In the genomic region with DNA sequence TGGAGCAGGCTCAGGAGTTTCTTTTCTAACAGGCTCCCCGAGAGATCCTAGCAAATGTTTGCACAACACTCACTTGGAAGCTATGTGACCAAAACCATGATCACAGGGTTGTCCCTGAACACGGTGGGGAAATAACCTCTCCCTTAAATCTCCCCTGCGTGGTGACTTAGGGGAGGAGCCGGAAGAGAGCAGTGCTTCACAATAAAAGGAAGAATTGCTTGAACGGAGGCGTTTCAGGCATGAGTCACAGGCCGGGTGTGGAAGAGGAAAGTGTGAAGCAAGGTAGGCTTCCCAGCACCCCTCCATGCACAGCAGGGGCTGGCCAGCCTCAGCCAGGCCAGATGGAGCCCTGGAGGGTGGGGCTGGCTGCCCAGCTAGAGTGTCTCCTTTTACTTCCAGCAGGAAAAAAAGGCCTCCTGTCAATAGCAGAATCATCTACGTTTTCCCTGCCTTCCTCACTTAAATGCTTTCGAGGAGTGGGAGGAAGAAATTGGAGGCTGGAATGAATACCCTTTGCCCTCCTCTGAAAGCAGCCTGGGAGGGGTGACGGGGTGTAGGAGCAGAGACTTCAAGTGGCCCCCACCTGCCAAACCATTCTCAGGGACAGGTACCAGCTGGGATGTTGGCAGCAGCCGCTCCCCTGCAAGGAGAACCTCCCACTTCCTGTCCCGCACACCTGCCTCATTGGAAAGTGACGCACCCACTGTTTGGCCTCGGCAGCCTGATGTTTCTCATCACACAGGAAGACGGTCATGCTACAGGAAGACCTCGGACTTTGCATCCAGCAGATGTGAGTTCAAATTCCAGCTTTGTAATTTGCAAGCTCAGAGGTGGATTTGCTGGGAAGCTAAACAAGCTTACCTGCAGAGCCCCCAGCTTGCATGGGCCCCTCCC, we compare ENCODE assay signal across 1 cellular context.
TF ChIP-seq lines count a peak whose summit lies in the region.

No MANE protein-coding gene starts in this region.

TF ChIP-seq in GM12878, 131 proteins besides CTCF, POLR2A, EP300 and RAD21 (continued from another document and continues in another):
- TF ChIP-seq, protein P1, sequence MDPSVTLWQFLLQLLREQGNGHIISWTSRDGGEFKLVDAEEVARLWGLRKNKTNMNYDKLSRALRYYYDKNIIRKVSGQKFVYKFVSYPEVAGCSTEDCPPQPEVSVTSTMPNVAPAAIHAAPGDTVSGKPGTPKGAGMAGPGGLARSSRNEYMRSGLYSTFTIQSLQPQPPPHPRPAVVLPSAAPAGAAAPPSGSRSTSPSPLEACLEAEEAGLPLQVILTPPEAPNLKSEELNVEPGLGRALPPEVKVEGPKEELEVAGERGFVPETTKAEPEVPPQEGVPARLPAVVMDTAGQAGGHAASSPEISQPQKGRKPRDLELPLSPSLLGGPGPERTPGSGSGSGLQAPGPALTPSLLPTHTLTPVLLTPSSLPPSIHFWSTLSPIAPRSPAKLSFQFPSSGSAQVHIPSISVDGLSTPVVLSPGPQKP (IDR thresholded peaks at IDR 0.05; ENCODE audit: low read depth, low read length), result no peak
- no peak for TF ChIP-seq POLR2AphosphoS2 (IDR thresholded peaks at IDR 0.05; ENCODE audit: low read depth, low read length)
- TF ChIP-seq STAT3 (IDR thresholded peaks at IDR 0.05; ENCODE audit: low read depth, low read length), result no peak
- no peak for TF ChIP-seq SRF (IDR thresholded peaks at IDR 0.05; ENCODE audit: low read depth in 2 of 2, low read length in 2 of 2)
- TF ChIP-seq NFIC (IDR thresholded peaks at IDR 0.05; ENCODE audit: low read depth, low read length), result no peak
- no peak for TF ChIP-seq NFYA (IDR thresholded peaks at IDR 0.05; ENCODE audit: borderline replicate concordance, low read depth, low read length)
- TF ChIP-seq, protein P2, sequence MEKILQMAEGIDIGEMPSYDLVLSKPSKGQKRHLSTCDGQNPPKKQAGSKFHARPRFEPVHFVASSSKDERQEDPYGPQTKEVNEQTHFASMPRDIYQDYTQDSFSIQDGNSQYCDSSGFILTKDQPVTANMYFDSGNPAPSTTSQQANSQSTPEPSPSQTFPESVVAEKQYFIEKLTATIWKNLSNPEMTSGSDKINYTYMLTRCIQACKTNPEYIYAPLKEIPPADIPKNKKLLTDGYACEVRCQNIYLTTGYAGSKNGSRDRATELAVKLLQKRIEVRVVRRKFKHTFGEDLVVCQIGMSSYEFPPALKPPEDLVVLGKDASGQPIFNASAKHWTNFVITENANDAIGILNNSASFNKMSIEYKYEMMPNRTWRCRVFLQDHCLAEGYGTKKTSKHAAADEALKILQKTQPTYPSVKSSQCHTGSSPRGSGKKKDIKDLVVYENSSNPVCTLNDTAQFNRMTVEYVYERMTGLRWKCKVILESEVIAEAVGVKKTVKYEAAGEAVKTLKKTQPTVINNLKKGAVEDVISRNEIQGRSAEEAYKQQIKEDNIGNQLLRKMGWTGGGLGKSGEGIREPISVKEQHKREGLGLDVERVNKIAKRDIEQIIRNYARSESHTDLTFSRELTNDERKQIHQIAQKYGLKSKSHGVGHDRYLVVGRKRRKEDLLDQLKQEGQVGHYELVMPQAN (conservative IDR thresholded peaks at IDR 0.05), result 0 out of 2 replicates have a peak, but pooled peaks have one; percentile 21
- TF ChIP-seq, protein P3, sequence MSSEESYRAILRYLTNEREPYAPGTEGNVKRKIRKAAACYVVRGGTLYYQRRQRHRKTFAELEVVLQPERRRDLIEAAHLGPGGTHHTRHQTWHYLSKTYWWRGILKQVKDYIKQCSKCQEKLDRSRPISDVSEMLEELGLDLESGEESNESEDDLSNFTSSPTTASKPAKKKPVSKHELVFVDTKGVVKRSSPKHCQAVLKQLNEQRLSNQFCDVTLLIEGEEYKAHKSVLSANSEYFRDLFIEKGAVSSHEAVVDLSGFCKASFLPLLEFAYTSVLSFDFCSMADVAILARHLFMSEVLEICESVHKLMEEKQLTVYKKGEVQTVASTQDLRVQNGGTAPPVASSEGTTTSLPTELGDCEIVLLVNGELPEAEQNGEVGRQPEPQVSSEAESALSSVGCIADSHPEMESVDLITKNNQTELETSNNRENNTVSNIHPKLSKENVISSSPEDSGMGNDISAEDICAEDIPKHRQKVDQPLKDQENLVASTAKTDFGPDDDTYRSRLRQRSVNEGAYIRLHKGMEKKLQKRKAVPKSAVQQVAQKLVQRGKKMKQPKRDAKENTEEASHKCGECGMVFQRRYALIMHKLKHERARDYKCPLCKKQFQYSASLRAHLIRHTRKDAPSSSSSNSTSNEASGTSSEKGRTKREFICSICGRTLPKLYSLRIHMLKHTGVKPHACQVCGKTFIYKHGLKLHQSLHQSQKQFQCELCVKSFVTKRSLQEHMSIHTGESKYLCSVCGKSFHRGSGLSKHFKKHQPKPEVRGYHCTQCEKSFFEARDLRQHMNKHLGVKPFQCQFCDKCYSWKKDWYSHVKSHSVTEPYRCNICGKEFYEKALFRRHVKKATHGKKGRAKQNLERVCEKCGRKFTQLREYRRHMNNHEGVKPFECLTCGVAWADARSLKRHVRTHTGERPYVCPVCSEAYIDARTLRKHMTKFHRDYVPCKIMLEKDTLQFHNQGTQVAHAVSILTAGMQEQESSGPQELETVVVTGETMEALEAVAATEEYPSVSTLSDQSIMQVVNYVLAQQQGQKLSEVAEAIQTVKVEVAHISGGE (CRISPR knock-in tag; IDR thresholded peaks at IDR 0.05), result no peak
- no peak for TF ChIP-seq RAD51 (IDR thresholded peaks at IDR 0.05)
- no peak for TF ChIP-seq HDGF (IDR thresholded peaks at IDR 0.05)
- TF ChIP-seq, protein P4, sequence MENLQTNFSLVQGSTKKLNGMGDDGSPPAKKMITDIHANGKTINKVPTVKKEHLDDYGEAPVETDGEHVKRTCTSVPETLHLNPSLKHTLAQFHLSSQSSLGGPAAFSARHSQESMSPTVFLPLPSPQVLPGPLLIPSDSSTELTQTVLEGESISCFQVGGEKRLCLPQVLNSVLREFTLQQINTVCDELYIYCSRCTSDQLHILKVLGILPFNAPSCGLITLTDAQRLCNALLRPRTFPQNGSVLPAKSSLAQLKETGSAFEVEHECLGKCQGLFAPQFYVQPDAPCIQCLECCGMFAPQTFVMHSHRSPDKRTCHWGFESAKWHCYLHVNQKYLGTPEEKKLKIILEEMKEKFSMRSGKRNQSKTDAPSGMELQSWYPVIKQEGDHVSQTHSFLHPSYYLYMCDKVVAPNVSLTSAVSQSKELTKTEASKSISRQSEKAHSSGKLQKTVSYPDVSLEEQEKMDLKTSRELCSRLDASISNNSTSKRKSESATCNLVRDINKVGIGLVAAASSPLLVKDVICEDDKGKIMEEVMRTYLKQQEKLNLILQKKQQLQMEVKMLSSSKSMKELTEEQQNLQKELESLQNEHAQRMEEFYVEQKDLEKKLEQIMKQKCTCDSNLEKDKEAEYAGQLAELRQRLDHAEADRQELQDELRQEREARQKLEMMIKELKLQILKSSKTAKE (IDR thresholded peaks at IDR 0.05; ENCODE audit: low read depth, poor library complexity, severe bottlenecking), result no peak
- TF ChIP-seq CREB1 (IDR thresholded peaks at IDR 0.05; ENCODE audit: low read depth), result no peak
- TF ChIP-seq KAT2A (conservative IDR thresholded peaks at IDR 0.05; ENCODE audit: control insufficient read depth, low read depth, low read length), result no peak
- TF ChIP-seq IRF4 (IDR thresholded peaks at IDR 0.05; ENCODE audit: low read depth, low read length), result no peak
- TF ChIP-seq, protein P5, sequence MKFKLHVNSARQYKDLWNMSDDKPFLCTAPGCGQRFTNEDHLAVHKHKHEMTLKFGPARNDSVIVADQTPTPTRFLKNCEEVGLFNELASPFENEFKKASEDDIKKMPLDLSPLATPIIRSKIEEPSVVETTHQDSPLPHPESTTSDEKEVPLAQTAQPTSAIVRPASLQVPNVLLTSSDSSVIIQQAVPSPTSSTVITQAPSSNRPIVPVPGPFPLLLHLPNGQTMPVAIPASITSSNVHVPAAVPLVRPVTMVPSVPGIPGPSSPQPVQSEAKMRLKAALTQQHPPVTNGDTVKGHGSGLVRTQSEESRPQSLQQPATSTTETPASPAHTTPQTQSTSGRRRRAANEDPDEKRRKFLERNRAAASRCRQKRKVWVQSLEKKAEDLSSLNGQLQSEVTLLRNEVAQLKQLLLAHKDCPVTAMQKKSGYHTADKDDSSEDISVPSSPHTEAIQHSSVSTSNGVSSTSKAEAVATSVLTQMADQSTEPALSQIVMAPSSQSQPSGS (IDR thresholded peaks at IDR 0.05; ENCODE audit: low read length), result no peak
- no peak; the same call in 1 of the 2 replicates for TF ChIP-seq BACH1 (IDR thresholded peaks at IDR 0.05; ENCODE audit: borderline replicate concordance)
- TF ChIP-seq, protein P6, sequence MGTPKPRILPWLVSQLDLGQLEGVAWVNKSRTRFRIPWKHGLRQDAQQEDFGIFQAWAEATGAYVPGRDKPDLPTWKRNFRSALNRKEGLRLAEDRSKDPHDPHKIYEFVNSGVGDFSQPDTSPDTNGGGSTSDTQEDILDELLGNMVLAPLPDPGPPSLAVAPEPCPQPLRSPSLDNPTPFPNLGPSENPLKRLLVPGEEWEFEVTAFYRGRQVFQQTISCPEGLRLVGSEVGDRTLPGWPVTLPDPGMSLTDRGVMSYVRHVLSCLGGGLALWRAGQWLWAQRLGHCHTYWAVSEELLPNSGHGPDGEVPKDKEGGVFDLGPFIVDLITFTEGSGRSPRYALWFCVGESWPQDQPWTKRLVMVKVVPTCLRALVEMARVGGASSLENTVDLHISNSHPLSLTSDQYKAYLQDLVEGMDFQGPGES (IDR thresholded peaks at IDR 0.05), result no peak; the same call in 1 of the 2 replicates
- no peak for TF ChIP-seq MXI1 (IDR thresholded peaks at IDR 0.05; ENCODE audit: low read depth, low read length)
- TF ChIP-seq, protein P7, sequence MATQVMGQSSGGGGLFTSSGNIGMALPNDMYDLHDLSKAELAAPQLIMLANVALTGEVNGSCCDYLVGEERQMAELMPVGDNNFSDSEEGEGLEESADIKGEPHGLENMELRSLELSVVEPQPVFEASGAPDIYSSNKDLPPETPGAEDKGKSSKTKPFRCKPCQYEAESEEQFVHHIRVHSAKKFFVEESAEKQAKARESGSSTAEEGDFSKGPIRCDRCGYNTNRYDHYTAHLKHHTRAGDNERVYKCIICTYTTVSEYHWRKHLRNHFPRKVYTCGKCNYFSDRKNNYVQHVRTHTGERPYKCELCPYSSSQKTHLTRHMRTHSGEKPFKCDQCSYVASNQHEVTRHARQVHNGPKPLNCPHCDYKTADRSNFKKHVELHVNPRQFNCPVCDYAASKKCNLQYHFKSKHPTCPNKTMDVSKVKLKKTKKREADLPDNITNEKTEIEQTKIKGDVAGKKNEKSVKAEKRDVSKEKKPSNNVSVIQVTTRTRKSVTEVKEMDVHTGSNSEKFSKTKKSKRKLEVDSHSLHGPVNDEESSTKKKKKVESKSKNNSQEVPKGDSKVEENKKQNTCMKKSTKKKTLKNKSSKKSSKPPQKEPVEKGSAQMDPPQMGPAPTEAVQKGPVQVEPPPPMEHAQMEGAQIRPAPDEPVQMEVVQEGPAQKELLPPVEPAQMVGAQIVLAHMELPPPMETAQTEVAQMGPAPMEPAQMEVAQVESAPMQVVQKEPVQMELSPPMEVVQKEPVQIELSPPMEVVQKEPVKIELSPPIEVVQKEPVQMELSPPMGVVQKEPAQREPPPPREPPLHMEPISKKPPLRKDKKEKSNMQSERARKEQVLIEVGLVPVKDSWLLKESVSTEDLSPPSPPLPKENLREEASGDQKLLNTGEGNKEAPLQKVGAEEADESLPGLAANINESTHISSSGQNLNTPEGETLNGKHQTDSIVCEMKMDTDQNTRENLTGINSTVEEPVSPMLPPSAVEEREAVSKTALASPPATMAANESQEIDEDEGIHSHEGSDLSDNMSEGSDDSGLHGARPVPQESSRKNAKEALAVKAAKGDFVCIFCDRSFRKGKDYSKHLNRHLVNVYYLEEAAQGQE (IDR thresholded peaks at IDR 0.05; ENCODE audit: low read depth, low read length), result no peak
- TF ChIP-seq ZSCAN29 (IDR thresholded peaks at IDR 0.05), result no peak
- TF ChIP-seq DPF2 (IDR thresholded peaks at IDR 0.05), result peak; percentile 59; the same call in 1 of the 2 replicates
- no peak for TF ChIP-seq MYB (IDR thresholded peaks at IDR 0.05; ENCODE audit: borderline replicate concordance, low read depth, low read length)
- TF ChIP-seq, protein P8, sequence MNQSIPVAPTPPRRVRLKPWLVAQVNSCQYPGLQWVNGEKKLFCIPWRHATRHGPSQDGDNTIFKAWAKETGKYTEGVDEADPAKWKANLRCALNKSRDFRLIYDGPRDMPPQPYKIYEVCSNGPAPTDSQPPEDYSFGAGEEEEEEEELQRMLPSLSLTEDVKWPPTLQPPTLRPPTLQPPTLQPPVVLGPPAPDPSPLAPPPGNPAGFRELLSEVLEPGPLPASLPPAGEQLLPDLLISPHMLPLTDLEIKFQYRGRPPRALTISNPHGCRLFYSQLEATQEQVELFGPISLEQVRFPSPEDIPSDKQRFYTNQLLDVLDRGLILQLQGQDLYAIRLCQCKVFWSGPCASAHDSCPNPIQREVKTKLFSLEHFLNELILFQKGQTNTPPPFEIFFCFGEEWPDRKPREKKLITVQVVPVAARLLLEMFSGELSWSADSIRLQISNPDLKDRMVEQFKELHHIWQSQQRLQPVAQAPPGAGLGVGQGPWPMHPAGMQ (IDR thresholded peaks at IDR 0.05; ENCODE audit: borderline replicate concordance), result no peak
- TF ChIP-seq, protein P9, sequence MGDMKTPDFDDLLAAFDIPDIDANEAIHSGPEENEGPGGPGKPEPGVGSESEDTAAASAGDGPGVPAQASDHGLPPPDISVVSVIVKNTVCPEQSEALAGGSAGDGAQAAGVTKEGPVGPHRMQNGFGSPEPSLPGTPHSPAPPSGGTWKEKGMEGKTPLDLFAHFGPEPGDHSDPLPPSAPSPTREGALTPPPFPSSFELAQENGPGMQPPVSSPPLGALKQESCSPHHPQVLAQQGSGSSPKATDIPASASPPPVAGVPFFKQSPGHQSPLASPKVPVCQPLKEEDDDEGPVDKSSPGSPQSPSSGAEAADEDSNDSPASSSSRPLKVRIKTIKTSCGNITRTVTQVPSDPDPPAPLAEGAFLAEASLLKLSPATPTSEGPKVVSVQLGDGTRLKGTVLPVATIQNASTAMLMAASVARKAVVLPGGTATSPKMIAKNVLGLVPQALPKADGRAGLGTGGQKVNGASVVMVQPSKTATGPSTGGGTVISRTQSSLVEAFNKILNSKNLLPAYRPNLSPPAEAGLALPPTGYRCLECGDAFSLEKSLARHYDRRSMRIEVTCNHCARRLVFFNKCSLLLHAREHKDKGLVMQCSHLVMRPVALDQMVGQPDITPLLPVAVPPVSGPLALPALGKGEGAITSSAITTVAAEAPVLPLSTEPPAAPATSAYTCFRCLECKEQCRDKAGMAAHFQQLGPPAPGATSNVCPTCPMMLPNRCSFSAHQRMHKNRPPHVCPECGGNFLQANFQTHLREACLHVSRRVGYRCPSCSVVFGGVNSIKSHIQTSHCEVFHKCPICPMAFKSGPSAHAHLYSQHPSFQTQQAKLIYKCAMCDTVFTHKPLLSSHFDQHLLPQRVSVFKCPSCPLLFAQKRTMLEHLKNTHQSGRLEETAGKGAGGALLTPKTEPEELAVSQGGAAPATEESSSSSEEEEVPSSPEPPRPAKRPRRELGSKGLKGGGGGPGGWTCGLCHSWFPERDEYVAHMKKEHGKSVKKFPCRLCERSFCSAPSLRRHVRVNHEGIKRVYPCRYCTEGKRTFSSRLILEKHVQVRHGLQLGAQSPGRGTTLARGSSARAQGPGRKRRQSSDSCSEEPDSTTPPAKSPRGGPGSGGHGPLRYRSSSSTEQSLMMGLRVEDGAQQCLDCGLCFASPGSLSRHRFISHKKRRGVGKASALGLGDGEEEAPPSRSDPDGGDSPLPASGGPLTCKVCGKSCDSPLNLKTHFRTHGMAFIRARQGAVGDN (IDR thresholded peaks at IDR 0.05), result peak; percentile 67
- peak in 1 of 2 experiments; percentile 32; a peak in 1 of 4 replicates for TF ChIP-seq ETV6 (conservative IDR thresholded peaks at IDR 0.05 in 1 of 2, IDR thresholded peaks at IDR 0.05 in 1 of 2; ENCODE audit: borderline replicate concordance in 1 of 2, low read depth in 1 of 2)
- TF ChIP-seq IKZF2 (IDR thresholded peaks at IDR 0.05), result peak; percentile 55 to 68
- TF ChIP-seq MEF2A (IDR thresholded peaks at IDR 0.05; ENCODE audit: insufficient read depth, low read depth, low read length), result no peak
- peak; percentile 66 for TF ChIP-seq IKZF1 (conservative IDR thresholded peaks at IDR 0.05)
- TF ChIP-seq TARDBP (IDR thresholded peaks at IDR 0.05; ENCODE audit: borderline replicate concordance), result no peak
- no peak for TF ChIP-seq SMC3 (IDR thresholded peaks at IDR 0.05; ENCODE audit: borderline replicate concordance, low read length)
- no peak for TF ChIP-seq SIN3A (IDR thresholded peaks at IDR 0.05; ENCODE audit: low read depth, low read length)
- TF ChIP-seq SREBF1 (IDR thresholded peaks at IDR 0.05; ENCODE audit: low read length), result no peak
